In genomic region chr6:43884660-43885022, GRCh38 we compare ENCODE assay signal across 1 cellular context.
TF ChIP-seq lines count a peak whose summit lies in the region.

No MANE protein-coding gene starts in this region.

TF ChIP-seq in GM12878, 131 proteins besides CTCF, POLR2A, EP300 and RAD21 (continued from another document):
- TF ChIP-seq RELB (IDR thresholded peaks at IDR 0.05; ENCODE audit: low read depth) (no peak), TCF3 (IDR thresholded peaks at IDR 0.05; ENCODE audit: borderline replicate concordance, insufficient read depth, low read depth, low read length) (no peak), POU2F2 (IDR thresholded peaks at IDR 0.05; ENCODE audit: borderline replicate concordance, low read depth, low read length) (no peak), PML (IDR thresholded peaks at IDR 0.05; ENCODE audit: low read length) (no peak), KDM1A (IDR thresholded peaks at IDR 0.05; ENCODE audit: borderline replicate concordance) (no peak)
TF ChIP-seq in GM12878: peak in this region for 0.
